18 cellular contexts compared by ENCODE assay signal in genomic region chr1:110476028-110476765, GRCh38. TPM values are rescaled to one million over a fixed set of nuclear protein-coding genes. Genes with fewer than 3 reads are reported as not detected.
A peak's percentile ranks its signal among the peaks of the same experiment; 100 is the strongest.
DNase-seq lines count a peak whose midpoint lies in the region; ATAC-seq and TF ChIP-seq lines count a peak whose summit lies in the region.
"Had no signal": no experiment of that assay in that cellular context is flagged by ENCODE, and none has a peak within 500 bp of the region (broad histone marks: within the 10 kb centered on the region; RNA-seq: fewer than 3 reads in every experiment).

No MANE protein-coding gene starts in this region.

- H2AFZ ChIP-seq in smooth muscle cell (ENCODE audit: low read depth) = no peak overlapping the region

- no peaks in the 10 kb centered on the region for H3K79me2 ChIP-seq in smooth muscle cell (ENCODE audit: low read depth)

- H3K9ac ChIP-seq in smooth muscle cell (ENCODE audit: low read depth) = no peak overlapping the region

- DNase-seq in EH (ENCODE audit: low read depth) (peak; percentile 13), RWPE2 (ENCODE audit: low spot score) (no peak), iris pigment epithelial cell (ENCODE audit: low read depth) (peak; percentile 20), smooth muscle cell (lab: John Stamatoyannopoulos, UW; ENCODE audit: unreplicated experiment) (no peak), DMS79 treated with DMSO at 0.1 percent for 48 hours (lab: John Stamatoyannopoulos, UW) (no peak), hepatic stellate cell (ENCODE audit: low spot score) (no peak), cardiac septum (ENCODE audit: low spot score) (no peak)
- DNase-seq: AML-193, COR-L47, DMS79, KG1, NCI-H1092, NCI-H1694 treated with DMSO at 0.1 percent for 48 hours, NCI-H345, NCI-H526 treated with DMSO at 0.1 percent for 48 hours, RPMI8226 had no signal

- peaks cover 13% of the 10 kb centered on the region for H3F3A ChIP-seq in smooth muscle cell (ENCODE audit: low read depth)

- no peaks in the 10 kb centered on the region for H4K20me1 ChIP-seq in smooth muscle cell (ENCODE audit: low read depth)

- 42% methylated on average over 10 of the region's 10 CpGs for WGBS in smooth muscle cell (ENCODE audit: low lambda C conversion rate)

- H3K4me3 ChIP-seq in RWPE2 (ENCODE audit: severe bottlenecking) = no peak overlapping the region
- no peak overlapping the region for H3K4me3 ChIP-seq in smooth muscle cell

- H3K27me3 ChIP-seq in RWPE2 (ENCODE audit: insufficient read depth, poor library complexity, severe bottlenecking) = no peaks in the 10 kb centered on the region
- H3K27me3 ChIP-seq in smooth muscle cell (ENCODE audit: low read depth) = no peaks in the 10 kb centered on the region

- H3K27ac ChIP-seq in RWPE2 (ENCODE audit: poor library complexity, severe bottlenecking) (peak overlapping the region; percentile 45), smooth muscle cell (ENCODE audit: low read depth) (peak overlapping the region; percentile 23)

- intact Hi-C loops in cardiac septum (cut with DNase I) = no loop called here

- H3K4me2 ChIP-seq in smooth muscle cell = peak overlapping the region; percentile 63

- no peaks in the 10 kb centered on the region for H3K36me3 ChIP-seq in RWPE2 (ENCODE audit: low read depth)
- H3K36me3 ChIP-seq in smooth muscle cell (ENCODE audit: low read depth) = no peaks in the 10 kb centered on the region

- TF ChIP-seq CTCF in RWPE2 (IDR thresholded peaks at IDR 0.05; ENCODE audit: poor library complexity, severe bottlenecking) (no peak), smooth muscle cell (IDR thresholded peaks at IDR 0.05; ENCODE audit: borderline replicate concordance, insufficient read depth, poor library complexity, severe bottlenecking) (no peak)

- H3K4me1 ChIP-seq in RWPE2 (ENCODE audit: insufficient read depth, poor library complexity, severe bottlenecking) (peaks cover 31% of the 10 kb centered on the region), smooth muscle cell (ENCODE audit: low read depth) (no peaks in the 10 kb centered on the region)

- ATAC-seq in RWPE2 (ENCODE audit: low read depth) (no peak), HG02571 (IDR thresholded peaks at IDR 0.05; ENCODE audit: unreplicated experiment) (no peak)

- H3K9me3 ChIP-seq in RWPE2 (ENCODE audit: severe bottlenecking) (no peaks in the 10 kb centered on the region), smooth muscle cell (replicated peaks; ENCODE audit: low read depth) (no peaks in the 10 kb centered on the region)

RNA-seq across cellular contexts. Expression of gene PROK1, which starts 25.2 kb away (rescaled TPM):
- total RNA-seq in smooth muscle cell (43.0 and 45.2 TPM in 2 replicates), cardiac septum (0.46 TPM)
- polyA plus RNA-seq in smooth muscle cell = 66.2 and 69.5 TPM in 2 replicates
- polyA plus RNA-seq: CD14-positive monocyte had no signal

RNA-seq across cellular contexts. Expression of gene KCNA10, which starts 42.8 kb away (rescaled TPM):
- not detected in 2 replicates for total RNA-seq in smooth muscle cell
- polyA plus RNA-seq in smooth muscle cell = not detected in 2 replicates
- not detected for total RNA-seq in cardiac septum
- polyA plus RNA-seq: CD14-positive monocyte had no signal

Comparison
In these comparisons a context has a peak if more than half of its experiments do, and no peak if none do; other contexts are left out.
1. DNase-seq: peak in EH (single experiment) and iris pigment epithelial cell (single experiment); none in RWPE2 (single experiment), smooth muscle cell (single experiment), DMS79 treated with DMSO at 0.1 percent for 48 hours (single experiment), hepatic stellate cell (single experiment) and cardiac septum (single experiment).
2. RNA of gene PROK1, which starts 25.2 kb away (total RNA-seq): 43.0 to 45.2 TPM in smooth muscle cell; 0.46 TPM in cardiac septum (single experiment); every median in the first group is over 10 times any median in the second.